In genomic region chr2:239035361-239035814, GRCh38 we compare ENCODE assay signal across 8 cellular contexts.
DNase-seq lines count a peak whose midpoint lies in the region; ATAC-seq and TF ChIP-seq lines count a peak whose summit lies in the region.

No MANE protein-coding gene starts in this region.

- no peak overlapping the region for H3K4me3 Mint-ChIP-seq in activated naive CD8-positive, alpha-beta T cell treated with anti-CD3 and anti-CD28 coated beads for 36 hours

- no peaks in the 10 kb centered on the region for H3K9me3 Mint-ChIP-seq in activated naive CD8-positive, alpha-beta T cell treated with anti-CD3 and anti-CD28 coated beads for 36 hours

- ATAC-seq in SK-N-SH treated with all-trans-retinoic acid at 6 μM for 48 hours: peak; percentile 96
- ATAC-seq in GM21515 (IDR thresholded peaks at IDR 0.05; ENCODE audit: unreplicated experiment): no peak
- ATAC-seq in GM19452 (IDR thresholded peaks at IDR 0.05; ENCODE audit: unreplicated experiment): no peak

- WGBS in spleen, 5 donors: 39 to 73% (median 46%) methylated on average over 3 to 29 of the region's 29 CpGs; no CpG with 5 or more reads in 1 of the 5 donors

- H3K27ac ChIP-seq in left ventricle myocardium inferior (replicated peaks) (no peak overlapping the region), spleen (no peak overlapping the region)

- H3K4me3 ChIP-seq in left ventricle myocardium inferior (no peak overlapping the region), spleen (no peak overlapping the region)

- H3K27me3 ChIP-seq in left ventricle myocardium inferior (ENCODE audit: low read depth): peaks cover 40% of the 10 kb centered on the region
- H3K27me3 ChIP-seq in spleen (replicated peaks in 1 of 7): peaks cover 0 to 32% (median 0%) of the 10 kb centered on the region in 7 donors

- in situ Hi-C loops in ACHN (cut with HindIII; ENCODE audit: low pct_ligation_motif_present, low pct_unique_long_range_greater_than_20kb, low sequenced_read_pairs): no loop called here

- H3K36me3 ChIP-seq in left ventricle myocardium inferior (no peaks in the 10 kb centered on the region), spleen (no peaks in the 10 kb centered on the region)

- H3K9me3 ChIP-seq in left ventricle myocardium inferior (replicated peaks) (no peaks in the 10 kb centered on the region), spleen (no peaks in the 10 kb centered on the region)

- peaks cover 3% of the 10 kb centered on the region for H3K4me1 ChIP-seq in left ventricle myocardium inferior
- peaks cover 0 to 8% (median 3%) of the 10 kb centered on the region in 6 donors for H3K4me1 ChIP-seq in spleen

- intact Hi-C loops in left ventricle myocardium inferior (cut with micrococcal nuclease): no loop called here
- intact Hi-C loops in spleen (cut with DNase I; ENCODE audit: low total_unique reads): loop anchor here (10.0 kb wide), 1 partner anchor 959 kb away; no protein-coding TSS in a partner anchor

- no peaks in the 10 kb centered on the region for H3K4me1 Mint-ChIP-seq in activated naive CD8-positive, alpha-beta T cell treated with anti-CD3 and anti-CD28 coated beads for 36 hours

- H3K27ac Mint-ChIP-seq in activated naive CD8-positive, alpha-beta T cell treated with anti-CD3 and anti-CD28 coated beads for 36 hours: no peak overlapping the region

- no peak for TF ChIP-seq POLR2A in spleen (IDR thresholded peaks at IDR 0.05)

- H3K36me3 Mint-ChIP-seq in activated naive CD8-positive, alpha-beta T cell treated with anti-CD3 and anti-CD28 coated beads for 36 hours: no peaks in the 10 kb centered on the region

- peak; percentile 46 for DNase-seq in ACHN
- peak; percentile 75 for DNase-seq in GM19238 (ENCODE audit: insufficient read length, low spot score)
- peak; percentile 58 for DNase-seq in activated naive CD8-positive, alpha-beta T cell treated with anti-CD3 and anti-CD28 coated beads for 36 hours
- DNase-seq in left ventricle myocardium inferior: peak; percentile 51
- peak; percentile 89 for DNase-seq in spleen

- TF ChIP-seq CTCF in left ventricle myocardium inferior (IDR thresholded peaks at IDR 0.05; ENCODE audit: borderline replicate concordance): peak; percentile 95
- TF ChIP-seq CTCF in spleen (IDR thresholded peaks at IDR 0.05 in 8 of 11, conservative IDR thresholded peaks at IDR 0.05 in 3 of 11): peak; percentile 24 to 96 (median 87)

- H3K27me3 Mint-ChIP-seq in activated naive CD8-positive, alpha-beta T cell treated with anti-CD3 and anti-CD28 coated beads for 36 hours: peaks cover 15% of the 10 kb centered on the region

TF ChIP-seq in SK-N-SH treated with all-trans-retinoic acid at 6 μM for 48 hours, 23 proteins besides CTCF, POLR2A, EP300 and RAD21:
- TF ChIP-seq ARNTL (CRISPR knock-in tag; IDR thresholded peaks at IDR 0.05; ENCODE audit: borderline replicate concordance, low read depth) (no peak), CSRNP3 (CRISPR knock-in tag; IDR thresholded peaks at IDR 0.05) (no peak), RARB (CRISPR knock-in tag; IDR thresholded peaks at IDR 0.05) (no peak), ESRRG (CRISPR knock-in tag; IDR thresholded peaks at IDR 0.05) (no peak), BACH2 (CRISPR knock-in tag; IDR thresholded peaks at IDR 0.05; ENCODE audit: borderline replicate concordance) (no peak), CSDC2 (CRISPR knock-in tag; IDR thresholded peaks at IDR 0.05) (no peak), PPARA (CRISPR knock-in tag; IDR thresholded peaks at IDR 0.05; ENCODE audit: borderline replicate concordance) (no peak)
